In the genomic region with DNA sequence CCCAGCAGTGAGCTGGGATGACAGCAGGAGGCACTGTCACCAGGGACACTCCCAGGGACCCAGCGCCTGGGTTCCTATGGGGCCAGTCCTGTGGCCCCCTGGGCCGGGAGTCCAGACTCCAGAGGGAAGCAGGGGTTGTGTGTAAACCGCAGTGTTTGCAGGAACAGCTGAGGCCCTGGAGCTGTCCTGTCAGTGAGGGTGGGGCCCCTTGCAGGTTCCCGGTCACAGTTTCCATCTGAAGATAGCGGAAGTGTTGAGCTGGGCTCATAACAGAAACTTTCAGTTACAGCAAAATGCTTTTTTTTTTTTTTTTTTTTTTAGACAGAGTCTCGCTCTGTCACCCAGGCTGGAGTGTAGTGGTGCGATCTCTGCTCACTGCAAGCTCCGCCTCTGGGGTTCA, we compare ENCODE assay signal across 11 cellular contexts. TPM values are rescaled to one million over a fixed set of nuclear protein-coding genes. Genes with fewer than 3 reads are reported as not detected.
A peak's percentile ranks its signal among the peaks of the same experiment; 100 is the strongest.
DNase-seq lines count a peak whose midpoint lies in the region; ATAC-seq and TF ChIP-seq lines count a peak whose summit lies in the region.
"Had no signal": no experiment of that assay in that cellular context is flagged by ENCODE, and none has a peak within 500 bp of the region (broad histone marks: within the 10 kb centered on the region; RNA-seq: fewer than 3 reads in every experiment).

No MANE protein-coding gene starts in this region.

- peaks cover 5% of the 10 kb centered on the region for H3K36me3 Mint-ChIP-seq in activated CD8-positive, alpha-beta memory T cell treated with anti-CD3 and anti-CD28 coated beads, Interleukin-2, amount 10 ng/mL, durations not matched to agents 7 days and 5 days
- H3K36me3 Mint-ChIP-seq in activated naive CD8-positive, alpha-beta T cell treated with anti-CD3 and anti-CD28 coated beads, Interleukin-2, amount 10 ng/mL, durations not matched to agents 7 days and 5 days = peaks cover 2% of the 10 kb centered on the region
- H3K36me3 Mint-ChIP-seq in stimulated activated naive B cell treated with anti-CD40 and anti-IgM and Interleukin-4, amounts not matched to agents 10 μg/mL and 1 μg/mL and 100 μg/mL, for 72 hours = peaks cover 23 to 44% of the 10 kb centered on the region in 2 donors

- TF ChIP-seq CTCF in OCI-LY7 (conservative IDR thresholded peaks at IDR 0.05; ENCODE audit: low read length) = 0 out of 2 replicates have a peak, but pooled peaks have one; percentile 21
- no peak for TF ChIP-seq CTCF in PC-3 (conservative IDR thresholded peaks at IDR 0.05; ENCODE audit: low read depth, low read length)
- no peak for TF ChIP-seq CTCF in breast epithelium (IDR thresholded peaks at IDR 0.05)

- CTCF ChIA-PET in activated CD8-positive, alpha-beta memory T cell treated with anti-CD3 and anti-CD28 coated beads, Interleukin-2, amount 10 ng/mL, durations not matched to agents 7 days and 5 days (lab: Charles Lee) = interaction anchor here (1.0 to 1.1 kb wide), 2 partner anchors 26 to 146 kb away, joined by 3 to 4 read pairs; no protein-coding TSS in a partner anchor
- CTCF ChIA-PET in OCI-LY7 (lab: Charles Lee; ENCODE audit: unreplicated experiment) (no interaction called here), PC-3 (lab: Charles Lee) (no interaction called here)

- H3K27ac ChIP-seq in OCI-LY7 (ENCODE audit: low read depth, low read length, poor library complexity, severe bottlenecking) (peak overlapping the region; percentile 70), PC-3 (ENCODE audit: low read length) (no peak overlapping the region), breast epithelium (no peak overlapping the region)
- H3K27ac ChIP-seq: VCaP had no signal

- POLR2A ChIA-PET in OCI-LY7 (lab: Charles Lee) (interaction anchor here (0.7 kb wide), 1 partner anchor 65 kb away, joined by 4 read pairs; no protein-coding TSS in a partner anchor), PC-3 (lab: Charles Lee; ENCODE audit: unreplicated experiment) (no interaction called here)
- POLR2A ChIA-PET in activated naive CD8-positive, alpha-beta T cell treated with anti-CD3 and anti-CD28 coated beads, Interleukin-2, amount 10 ng/mL, durations not matched to agents 7 days and 5 days (lab: Charles Lee) = interaction anchor here (0.8 to 1.1 kb wide), 2 partner anchors 19 to 26 kb away, joined by 3 read pairs; no protein-coding TSS in a partner anchor

- H3K4me3 Mint-ChIP-seq in activated CD8-positive, alpha-beta memory T cell treated with anti-CD3 and anti-CD28 coated beads, Interleukin-2, amount 10 ng/mL, durations not matched to agents 7 days and 5 days = no peak overlapping the region
- H3K4me3 Mint-ChIP-seq in activated naive CD8-positive, alpha-beta T cell treated with anti-CD3 and anti-CD28 coated beads, Interleukin-2, amount 10 ng/mL, durations not matched to agents 7 days and 5 days = no peak overlapping the region
- no peak overlapping the region for H3K4me3 Mint-ChIP-seq in stimulated activated naive B cell treated with anti-CD40 and anti-IgM and Interleukin-4, amounts not matched to agents 10 μg/mL and 1 μg/mL and 100 μg/mL, for 72 hours
- H3K4me3 Mint-ChIP-seq: mesothelial cell of epicardium had no signal

- no peak for TF ChIP-seq POLR2A in breast epithelium (IDR thresholded peaks at IDR 0.05)

- peak; percentile 69 for ATAC-seq in activated CD8-positive, alpha-beta memory T cell treated with anti-CD3 and anti-CD28 coated beads, Interleukin-2, amount 10 ng/mL, durations not matched to agents 7 days and 5 days
- peak; percentile 6 for ATAC-seq in activated naive CD8-positive, alpha-beta T cell treated with anti-CD3 and anti-CD28 coated beads, Interleukin-2, amount 10 ng/mL, durations not matched to agents 7 days and 5 days (ENCODE audit: low read depth)
- peak; percentile 74 to 79 for ATAC-seq in stimulated activated naive B cell treated with anti-CD40 and anti-IgM and Interleukin-4, amounts not matched to agents 10 μg/mL and 1 μg/mL and 100 μg/mL, for 72 hours (replicated peaks)
- no peak for ATAC-seq in PC-3

- H3K4me1 ChIP-seq in OCI-LY7 (ENCODE audit: insufficient read depth, low read length, poor library complexity, severe bottlenecking) (peaks cover 14% of the 10 kb centered on the region), PC-3 (ENCODE audit: insufficient read depth, low read length) (no peaks in the 10 kb centered on the region), breast epithelium (no peaks in the 10 kb centered on the region)

- BruUV-seq in OCI-LY7 (replicated peaks; lab: Mats Ljungman, UMichigan) (no TSS peak), PC-3 (replicated peaks; lab: Mats Ljungman, UMichigan) (no TSS peak)

- no peak overlapping the region for H2AFZ ChIP-seq in OCI-LY7 (ENCODE audit: low read length)
- no peak overlapping the region for H2AFZ ChIP-seq in PC-3 (ENCODE audit: low read length)

- H3K9me2 ChIP-seq in OCI-LY7 (ENCODE audit: insufficient read depth, low read length) = no peaks in the 10 kb centered on the region
- H3K9me2 ChIP-seq in PC-3 (replicated peaks; ENCODE audit: low read length) = no peaks in the 10 kb centered on the region

- H3K9me3 ChIP-seq in OCI-LY7 (ENCODE audit: low read length) = no peaks in the 10 kb centered on the region
- H3K9me3 ChIP-seq in PC-3 (ENCODE audit: low read length) = no peaks in the 10 kb centered on the region
- H3K9me3 ChIP-seq in breast epithelium = no peaks in the 10 kb centered on the region

- H3K4me3 ChIP-seq in OCI-LY7 (ENCODE audit: low read depth, low read length, poor library complexity, severe bottlenecking) = no peak overlapping the region
- H3K4me3 ChIP-seq in PC-3 (ENCODE audit: low read length) = no peak overlapping the region
- no peak overlapping the region for H3K4me3 ChIP-seq in breast epithelium

- no peaks in the 10 kb centered on the region for H3K27me3 Mint-ChIP-seq in activated CD8-positive, alpha-beta memory T cell treated with anti-CD3 and anti-CD28 coated beads, Interleukin-2, amount 10 ng/mL, durations not matched to agents 7 days and 5 days
- H3K27me3 Mint-ChIP-seq in activated naive CD8-positive, alpha-beta T cell treated with anti-CD3 and anti-CD28 coated beads, Interleukin-2, amount 10 ng/mL, durations not matched to agents 7 days and 5 days = peaks cover 2% of the 10 kb centered on the region
- no peaks in the 10 kb centered on the region for H3K27me3 Mint-ChIP-seq in stimulated activated naive B cell treated with anti-CD40 and anti-IgM and Interleukin-4, amounts not matched to agents 10 μg/mL and 1 μg/mL and 100 μg/mL, for 72 hours

- peak overlapping the region; percentile 59 for H3K4me2 ChIP-seq in OCI-LY7 (ENCODE audit: low read length)
- H3K4me2 ChIP-seq in PC-3 (ENCODE audit: low read length) = no peak overlapping the region

- intact Hi-C loops in OCI-LY7 (cut with micrococcal nuclease; ENCODE audit: unreplicated experiment) = no loop called here
- intact Hi-C loops in PC-3 (cut with micrococcal nuclease) = no loop called here
- intact Hi-C loops in breast epithelium (cut with DNase I; ENCODE audit: low total_unique reads) = no loop called here

- H3F3A ChIP-seq in PC-3 (ENCODE audit: low read length, unreplicated experiment) = no peaks in the 10 kb centered on the region

- H3K4me1 Mint-ChIP-seq in activated CD8-positive, alpha-beta memory T cell treated with anti-CD3 and anti-CD28 coated beads, Interleukin-2, amount 10 ng/mL, durations not matched to agents 7 days and 5 days = peaks cover 31% of the 10 kb centered on the region
- H3K4me1 Mint-ChIP-seq in activated naive CD8-positive, alpha-beta T cell treated with anti-CD3 and anti-CD28 coated beads, Interleukin-2, amount 10 ng/mL, durations not matched to agents 7 days and 5 days = peaks cover 8% of the 10 kb centered on the region
- H3K4me1 Mint-ChIP-seq in stimulated activated naive B cell treated with anti-CD40 and anti-IgM and Interleukin-4, amounts not matched to agents 10 μg/mL and 1 μg/mL and 100 μg/mL, for 72 hours = peaks cover 5 to 9% of the 10 kb centered on the region in 2 donors
- H3K4me1 Mint-ChIP-seq: mesothelial cell of epicardium had no signal

- H3K9me3 Mint-ChIP-seq in activated CD8-positive, alpha-beta memory T cell treated with anti-CD3 and anti-CD28 coated beads, Interleukin-2, amount 10 ng/mL, durations not matched to agents 7 days and 5 days (ENCODE audit: low read depth) = no peaks in the 10 kb centered on the region
- no peaks in the 10 kb centered on the region for H3K9me3 Mint-ChIP-seq in activated naive CD8-positive, alpha-beta T cell treated with anti-CD3 and anti-CD28 coated beads, Interleukin-2, amount 10 ng/mL, durations not matched to agents 7 days and 5 days
- H3K9me3 Mint-ChIP-seq in stimulated activated naive B cell treated with anti-CD40 and anti-IgM and Interleukin-4, amounts not matched to agents 10 μg/mL and 1 μg/mL and 100 μg/mL, for 72 hours = no peaks in the 10 kb centered on the region

- H3K27ac Mint-ChIP-seq in activated CD8-positive, alpha-beta memory T cell treated with anti-CD3 and anti-CD28 coated beads, Interleukin-2, amount 10 ng/mL, durations not matched to agents 7 days and 5 days = peak overlapping the region; percentile 66
- H3K27ac Mint-ChIP-seq in activated naive CD8-positive, alpha-beta T cell treated with anti-CD3 and anti-CD28 coated beads, Interleukin-2, amount 10 ng/mL, durations not matched to agents 7 days and 5 days = no peak overlapping the region
- H3K27ac Mint-ChIP-seq in stimulated activated naive B cell treated with anti-CD40 and anti-IgM and Interleukin-4, amounts not matched to agents 10 μg/mL and 1 μg/mL and 100 μg/mL, for 72 hours = peak overlapping the region; percentile 20
- H3K27ac Mint-ChIP-seq: mesothelial cell of epicardium had no signal

- H4K20me1 ChIP-seq in OCI-LY7 (ENCODE audit: insufficient read depth, low read length) (no peaks in the 10 kb centered on the region), PC-3 (ENCODE audit: low read length) (no peaks in the 10 kb centered on the region)

- H3K79me2 ChIP-seq in OCI-LY7 (ENCODE audit: insufficient read depth, low read depth, low read length) = no peaks in the 10 kb centered on the region
- no peaks in the 10 kb centered on the region for H3K79me2 ChIP-seq in PC-3 (ENCODE audit: low read length)

- H3K9ac ChIP-seq in PC-3 (ENCODE audit: low read length) = no peak overlapping the region

- H3K27me3 ChIP-seq in PC-3 (ENCODE audit: low read length) (no peaks in the 10 kb centered on the region), breast epithelium (no peaks in the 10 kb centered on the region)

- H3K36me3 ChIP-seq in OCI-LY7 (ENCODE audit: insufficient read depth, low read length) = peaks cover 59% of the 10 kb centered on the region
- peaks cover 4% of the 10 kb centered on the region; the same call in 1 of the 2 replicates for H3K36me3 ChIP-seq in PC-3 (ENCODE audit: low read depth, low read length)
- no peaks in the 10 kb centered on the region for H3K36me3 ChIP-seq in breast epithelium

- peak; percentile 66 for DNase-seq in activated CD8-positive, alpha-beta memory T cell treated with anti-CD3 and anti-CD28 coated beads, Interleukin-2, amount 10 ng/mL, durations not matched to agents 7 days and 5 days
- no peak for DNase-seq in activated CD8-positive, alpha-beta memory T cell treated with anti-CD3 and anti-CD28 coated beads, Interleukin-2, amount 50 U/mL, for 48 hours
- peak; percentile 69 for DNase-seq in OCI-LY7 (ENCODE audit: low spot score)
- DNase-seq in activated naive CD8-positive, alpha-beta T cell treated with anti-CD3 and anti-CD28 coated beads, Interleukin-2, amount 10 ng/mL, durations not matched to agents 7 days and 5 days = no peak
- DNase-seq in stimulated activated naive B cell treated with anti-CD40 and anti-IgM and Interleukin-4, amounts not matched to agents 10 μg/mL and 1 μg/mL and 100 μg/mL, for 72 hours = no peak
- no peak for DNase-seq in effector CD4-positive, alpha-beta T cell
- DNase-seq in PC-3 = no peak
- no peak for DNase-seq in breast epithelium (ENCODE audit: low spot score in 2 of 2)
- DNase-seq: amygdala had no signal

RNA-seq across cellular contexts. Expression of gene CSNK1G2, which starts 17.7 kb away (rescaled TPM):
- total RNA-seq in activated CD8-positive, alpha-beta memory T cell treated with anti-CD3 and anti-CD28 coated beads, Interleukin-2, amount 10 ng/mL, durations not matched to agents 7 days and 5 days = 100 to 1,000 TPM; 114 to 129 TPM
- 133 and 151 TPM in 2 replicates for total RNA-seq in OCI-LY7 (2014; rRNA removed; shearing (Covaris generic))
- total RNA-seq in OCI-LY7 (2022) (95.9 TPM in 2 replicates), PC-3 (2014; rRNA removed) (83.6 and 106 TPM in 2 replicates), breast epithelium (10 to 100 TPM; 31.5 to 76.7 (median 68.2) TPM)
- 100 to 1,000 TPM; 127 to 134 TPM for total RNA-seq in activated naive CD8-positive, alpha-beta T cell treated with anti-CD3 and anti-CD28 coated beads, Interleukin-2, amount 10 ng/mL, durations not matched to agents 7 days and 5 days

RNA-seq across cellular contexts. Expression of gene ADAT3, which starts 18.1 kb away (rescaled TPM):
- 10 to 100 TPM in 1 of 2 experiments, 1 to 10 TPM in 1; 9.3 to 11.4 TPM for total RNA-seq in activated CD8-positive, alpha-beta memory T cell treated with anti-CD3 and anti-CD28 coated beads, Interleukin-2, amount 10 ng/mL, durations not matched to agents 7 days and 5 days
- 5.6 and 7.9 TPM in 2 replicates for total RNA-seq in OCI-LY7 (2014; rRNA removed; shearing (Covaris generic))
- total RNA-seq in OCI-LY7 (2022) = 13.1 and 16.4 TPM in 2 replicates
- 1 to 10 TPM; 7.6 to 9.3 TPM for total RNA-seq in activated naive CD8-positive, alpha-beta T cell treated with anti-CD3 and anti-CD28 coated beads, Interleukin-2, amount 10 ng/mL, durations not matched to agents 7 days and 5 days
- 8.4 and 10.3 TPM in 2 replicates for total RNA-seq in PC-3 (2014; rRNA removed)
- total RNA-seq in breast epithelium = 1 to 10 TPM; 1.1 to 5.4 (median 4.9) TPM

RNA-seq across cellular contexts. Expression of gene SCAMP4, which starts 18.1 kb away (rescaled TPM):
- 10 to 100 TPM; 32.9 to 34.8 TPM for total RNA-seq in activated CD8-positive, alpha-beta memory T cell treated with anti-CD3 and anti-CD28 coated beads, Interleukin-2, amount 10 ng/mL, durations not matched to agents 7 days and 5 days
- total RNA-seq in OCI-LY7 (2014; rRNA removed; shearing (Covaris generic)) = 13.4 and 21.3 TPM in 2 replicates
- 46.4 and 49.9 TPM in 2 replicates for total RNA-seq in OCI-LY7 (2022)
- total RNA-seq in activated naive CD8-positive, alpha-beta T cell treated with anti-CD3 and anti-CD28 coated beads, Interleukin-2, amount 10 ng/mL, durations not matched to agents 7 days and 5 days = 10 to 100 TPM; 35.1 to 35.2 TPM
- total RNA-seq in PC-3 (2014; rRNA removed) = 61.5 and 73.7 TPM in 2 replicates
- total RNA-seq in breast epithelium = 10 to 100 TPM; 41.4 to 66.6 (median 44.6) TPM

RNA-seq across cellular contexts. Expression of gene ABHD17A, which starts 38.0 kb away (rescaled TPM):
- total RNA-seq in activated CD8-positive, alpha-beta memory T cell treated with anti-CD3 and anti-CD28 coated beads, Interleukin-2, amount 10 ng/mL, durations not matched to agents 7 days and 5 days = 100 to 1,000 TPM; 156 to 189 TPM
- 98.7 and 130 TPM in 2 replicates for total RNA-seq in OCI-LY7 (2014; rRNA removed; shearing (Covaris generic))
- total RNA-seq in OCI-LY7 (2022) = 64.2 and 71.3 TPM in 2 replicates
- 100 to 1,000 TPM; 185 to 194 TPM for total RNA-seq in activated naive CD8-positive, alpha-beta T cell treated with anti-CD3 and anti-CD28 coated beads, Interleukin-2, amount 10 ng/mL, durations not matched to agents 7 days and 5 days
- 101 and 102 TPM in 2 replicates for total RNA-seq in PC-3 (2014; rRNA removed)
- total RNA-seq in breast epithelium = 10 to 100 TPM; 62.4 to 81.3 (median 76.0) TPM

RNA-seq across cellular contexts. Expression of gene KLF16, which starts 59.9 kb away (rescaled TPM):
- total RNA-seq in activated CD8-positive, alpha-beta memory T cell treated with anti-CD3 and anti-CD28 coated beads, Interleukin-2, amount 10 ng/mL, durations not matched to agents 7 days and 5 days = 10 to 100 TPM; 22.6 to 28.1 TPM
- total RNA-seq in OCI-LY7 (2014; rRNA removed; shearing (Covaris generic)) = 9.4 and 9.6 TPM in 2 replicates
- total RNA-seq in OCI-LY7 (2022) (39.1 and 44.4 TPM in 2 replicates), PC-3 (2014; rRNA removed) (15.1 and 20.9 TPM in 2 replicates), breast epithelium (1 to 10 TPM; 2.9 to 4.6 (median 4.1) TPM)
- total RNA-seq in activated naive CD8-positive, alpha-beta T cell treated with anti-CD3 and anti-CD28 coated beads, Interleukin-2, amount 10 ng/mL, durations not matched to agents 7 days and 5 days = 10 to 100 TPM; 21.5 to 21.8 TPM

Comparison
In these comparisons a context has a peak if more than half of its experiments do, and no peak if none do; other contexts are left out.
1. DNase-seq: peak in activated CD8-positive, alpha-beta memory T cell treated with anti-CD3 and anti-CD28 coated beads, Interleukin-2, amount 10 ng/mL, durations not matched to agents 7 days and 5 days (single experiment) and OCI-LY7 (single experiment); none in activated CD8-positive, alpha-beta memory T cell treated with anti-CD3 and anti-CD28 coated beads, Interleukin-2, amount 50 U/mL, for 48 hours (single experiment), activated naive CD8-positive, alpha-beta T cell treated with anti-CD3 and anti-CD28 coated beads, Interleukin-2, amount 10 ng/mL, durations not matched to agents 7 days and 5 days (single experiment), stimulated activated naive B cell treated with anti-CD40 and anti-IgM and Interleukin-4, amounts not matched to agents 10 μg/mL and 1 μg/mL and 100 μg/mL, for 72 hours (single experiment), effector CD4-positive, alpha-beta T cell (single experiment), PC-3 (single experiment) and breast epithelium (0 of 2).